In genomic region chr12:123232807-123233504, GRCh38 we compare ENCODE assay signal across 8 cellular contexts. TPM values are rescaled to one million over a fixed set of nuclear protein-coding genes. Genes with fewer than 3 reads are reported as not detected.
A peak's percentile ranks its signal among the peaks of the same experiment; 100 is the strongest.
DNase-seq lines count a peak whose midpoint lies in the region; ATAC-seq and TF ChIP-seq lines count a peak whose summit lies in the region.

A gene with protein sequence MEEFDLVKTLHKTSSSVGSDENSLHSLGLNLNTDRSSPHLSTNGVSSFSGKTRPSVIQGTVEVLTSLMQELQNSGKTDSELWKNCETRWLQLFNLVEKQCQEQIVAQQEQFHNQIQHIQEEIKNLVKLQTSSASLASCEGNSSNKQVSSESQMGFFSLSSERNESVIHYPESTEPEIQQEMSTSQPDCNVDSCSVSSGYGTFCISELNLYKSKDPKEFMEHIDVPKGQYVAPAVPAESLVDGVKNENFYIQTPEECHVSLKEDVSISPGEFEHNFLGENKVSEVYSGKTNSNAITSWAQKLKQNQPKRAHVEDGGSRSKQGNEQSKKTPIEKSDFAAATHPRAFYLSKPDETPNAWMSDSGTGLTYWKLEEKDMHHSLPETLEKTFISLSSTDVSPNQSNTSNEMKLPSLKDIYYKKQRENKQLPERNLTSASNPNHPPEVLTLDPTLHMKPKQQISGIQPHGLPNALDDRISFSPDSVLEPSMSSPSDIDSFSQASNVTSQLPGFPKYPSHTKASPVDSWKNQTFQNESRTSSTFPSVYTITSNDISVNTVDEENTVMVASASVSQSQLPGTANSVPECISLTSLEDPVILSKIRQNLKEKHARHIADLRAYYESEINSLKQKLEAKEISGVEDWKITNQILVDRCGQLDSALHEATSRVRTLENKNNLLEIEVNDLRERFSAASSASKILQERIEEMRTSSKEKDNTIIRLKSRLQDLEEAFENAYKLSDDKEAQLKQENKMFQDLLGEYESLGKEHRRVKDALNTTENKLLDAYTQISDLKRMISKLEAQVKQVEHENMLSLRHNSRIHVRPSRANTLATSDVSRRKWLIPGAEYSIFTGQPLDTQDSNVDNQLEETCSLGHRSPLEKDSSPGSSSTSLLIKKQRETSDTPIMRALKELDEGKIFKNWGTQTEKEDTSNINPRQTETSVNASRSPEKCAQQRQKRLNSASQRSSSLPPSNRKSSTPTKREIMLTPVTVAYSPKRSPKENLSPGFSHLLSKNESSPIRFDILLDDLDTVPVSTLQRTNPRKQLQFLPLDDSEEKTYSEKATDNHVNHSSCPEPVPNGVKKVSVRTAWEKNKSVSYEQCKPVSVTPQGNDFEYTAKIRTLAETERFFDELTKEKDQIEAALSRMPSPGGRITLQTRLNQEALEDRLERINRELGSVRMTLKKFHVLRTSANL (minus strand): TSS chr12:123233141. CDS start chr12:123230364, 2,777 bp downstream.
MTRFR (plus strand) TSS chr12:123233436; CDS start chr12:123253675, 20,239 bp downstream.

- peak; percentile 80 for TF ChIP-seq POLR2A in breast epithelium (IDR thresholded peaks at IDR 0.05)

- peaks cover 55% of the 10 kb centered on the region for H3K79me2 ChIP-seq in ACC112 (ENCODE audit: control insufficient read depth, insufficient read depth, low read length, unreplicated experiment)

- H3K9ac ChIP-seq in iPS-20b (ENCODE audit: low read depth, low read length) = peak within 1 kb of the TSS; percentile 98

- H3K27me3 ChIP-seq in ACC112 (ENCODE audit: insufficient read depth, low read length) (no peaks in the 10 kb centered on the region), breast epithelium (no peaks in the 10 kb centered on the region), iPS-20b (ENCODE audit: insufficient read depth, low read length) (no peaks in the 10 kb centered on the region)

- DNase-seq in NCI-H2196 treated with DMSO at 0.1 percent for 48 hours (lab: John Stamatoyannopoulos, UW; ENCODE audit: unreplicated experiment) (peak; percentile 99), breast epithelium (ENCODE audit: low spot score in 2 of 2) (peak; percentile 98 to 99)

- H3K4me1 ChIP-seq in ACC112 (ENCODE audit: control insufficient read depth, insufficient read depth, low read length, unreplicated experiment) = peaks cover 21% of the 10 kb centered on the region
- peaks cover 0 to 13% of the 10 kb centered on the region in 2 donors for H3K4me1 ChIP-seq in breast epithelium
- H3K4me1 ChIP-seq in iPS-20b (ENCODE audit: insufficient read depth, low read length) = peaks cover 4% of the 10 kb centered on the region; the same call in 1 of the 2 replicates

- H3K36me3 ChIP-seq in ACC112 (ENCODE audit: insufficient read depth, low read length) (no peaks in the 10 kb centered on the region), breast epithelium (no peaks in the 10 kb centered on the region), iPS-20b (ENCODE audit: insufficient read depth, low read depth, low read length) (peaks cover 31% of the 10 kb centered on the region)

- TF ChIP-seq CTCF in VCaP (conservative IDR thresholded peaks at IDR 0.05) = no peak
- TF ChIP-seq CTCF in breast epithelium (IDR thresholded peaks at IDR 0.05) = peak in 1 of 3 donors; percentile 11

- intact Hi-C loops in breast epithelium (cut with DNase I; ENCODE audit: low total_unique reads) = no loop called here

- H3K27ac ChIP-seq in ACC112 (ENCODE audit: low read depth, low read length) (peak within 1 kb of the TSS; percentile 59), VCaP (peak within 1 kb of the TSS; percentile 93), breast epithelium (peak within 1 kb of the TSS; percentile 83 to 86), iPS-20b (ENCODE audit: low read length) (peak within 1 kb of the TSS; percentile 83), skin epidermis (peak within 1 kb of the TSS; percentile 52 to 92 (median 86))

- peak; percentile 77 for ATAC-seq in GM18870 (IDR thresholded peaks at IDR 0.05; ENCODE audit: unreplicated experiment)
- peak; percentile 86 for ATAC-seq in HG03135 (IDR thresholded peaks at IDR 0.05; ENCODE audit: unreplicated experiment)

- H3K9me3 ChIP-seq in breast epithelium (no peaks in the 10 kb centered on the region), iPS-20b (ENCODE audit: insufficient read depth, low read depth, low read length) (no peaks in the 10 kb centered on the region)

- H2AFZ ChIP-seq in ACC112 (ENCODE audit: low read length, unreplicated experiment) = peak within 1 kb of the TSS; percentile 90

- peak within 1 kb of the TSS; percentile 91 for H3K4me3 ChIP-seq in ACC112 (ENCODE audit: low read depth, low read length)
- peak within 1 kb of the TSS; percentile 68 to 85 (median 85) for H3K4me3 ChIP-seq in breast epithelium
- peak within 1 kb of the TSS; percentile 98 for H3K4me3 ChIP-seq in iPS-20b (ENCODE audit: low read length)
- H3K4me3 ChIP-seq in skin epidermis = peak within 1 kb of the TSS; percentile 60 to 96 (median 77)

RNA-seq across cellular contexts. Expression of the first gene that starts in this region (rescaled TPM):
- total RNA-seq in breast epithelium = 10 to 100 TPM; 19.0 to 28.6 (median 21.7) TPM

RNA-seq across cellular contexts. Expression of gene MTRFR, which starts in this region (rescaled TPM):
- total RNA-seq in breast epithelium = 1 to 10 TPM; 5.6 to 8.8 (median 8.6) TPM

Comparison
In these comparisons a context has a peak if more than half of its experiments do, and no peak if none do; other contexts are left out.
1. Peak in every context shown above with its lines: DNase-seq, ATAC-seq, H3K4me3 ChIP-seq and H3K27ac ChIP-seq.